Comparison of ENCODE assay signal across 8 cellular contexts in the genomic region with DNA sequence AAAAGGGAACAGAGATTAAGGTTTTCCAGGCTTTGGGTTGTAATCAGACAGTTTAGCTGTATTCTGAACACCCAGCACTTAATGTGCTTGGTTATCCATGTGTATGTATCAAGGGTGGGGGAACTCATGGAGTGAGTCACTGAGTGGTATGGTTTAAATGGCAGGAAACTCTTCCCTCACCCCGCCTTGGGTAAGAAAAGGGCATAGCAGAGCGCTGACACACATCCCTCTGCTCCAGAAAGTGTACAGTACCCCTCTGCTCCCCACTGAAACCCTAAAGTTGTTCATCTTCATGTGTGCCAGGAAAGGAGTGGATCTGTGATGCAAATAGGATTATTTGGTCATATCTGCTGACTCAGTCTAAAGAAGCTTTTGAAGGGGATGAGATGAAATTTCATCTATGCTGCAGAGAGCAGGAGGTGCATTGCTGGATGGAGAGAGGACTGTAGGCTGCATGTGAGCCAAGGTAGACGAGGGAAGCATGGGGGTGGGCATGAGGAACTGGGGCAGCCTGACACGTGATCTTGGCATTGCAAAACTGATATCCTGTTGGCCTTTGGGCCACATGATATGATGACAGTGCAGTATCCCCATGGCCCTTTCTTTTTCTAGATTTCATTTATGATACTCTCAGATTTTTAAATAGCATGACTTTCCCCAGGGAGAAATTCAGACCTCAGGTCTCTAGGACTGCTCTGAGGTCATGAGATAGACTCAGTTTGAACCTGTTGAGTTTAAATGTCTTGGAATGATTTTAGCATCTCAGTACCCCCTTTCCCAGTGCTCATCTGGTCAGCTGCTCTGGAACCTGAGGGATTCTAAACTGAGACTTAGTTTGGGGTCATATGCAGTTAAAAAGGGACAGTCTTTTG.
A peak's percentile ranks its signal among the peaks of the same experiment; 100 is the strongest.
DNase-seq lines count a peak whose midpoint lies in the region; ATAC-seq and TF ChIP-seq lines count a peak whose summit lies in the region.

No MANE protein-coding gene starts in this region.

- peak overlapping the region; percentile 95 for H3K27ac Mint-ChIP-seq in MCF 10A (ENCODE audit: low read depth, unreplicated experiment)
- peak overlapping the region; percentile 58 for H3K27ac Mint-ChIP-seq in type B pancreatic cell

- peaks cover 25% of the 10 kb centered on the region for H3K4me1 Mint-ChIP-seq in MCF 10A (ENCODE audit: insufficient read depth, unreplicated experiment)
- peaks cover 13% of the 10 kb centered on the region for H3K4me1 Mint-ChIP-seq in type B pancreatic cell (ENCODE audit: unreplicated experiment)

- TF ChIP-seq CTCF in MCF 10A (IDR thresholded peaks at IDR 0.05; ENCODE audit: unreplicated experiment): no peak
- no peak for TF ChIP-seq CTCF in breast epithelium (IDR thresholded peaks at IDR 0.05)
- no peak for TF ChIP-seq CTCF in left ventricle myocardium inferior (IDR thresholded peaks at IDR 0.05; ENCODE audit: borderline replicate concordance)
- no peak for TF ChIP-seq CTCF in type B pancreatic cell (conservative IDR thresholded peaks at IDR 0.05)
- no peak for TF ChIP-seq CTCF in WERI-Rb-1 (IDR thresholded peaks at IDR 0.05; ENCODE audit: low read depth, low read length)

- no peaks in the 10 kb centered on the region for H3K4me1 ChIP-seq in breast epithelium
- peaks cover 36% of the 10 kb centered on the region for H3K4me1 ChIP-seq in left ventricle myocardium inferior

- no peaks in the 10 kb centered on the region for H3K9me3 Mint-ChIP-seq in MCF 10A (ENCODE audit: unreplicated experiment)
- no peaks in the 10 kb centered on the region for H3K9me3 Mint-ChIP-seq in type B pancreatic cell

- H3K36me3 ChIP-seq in breast epithelium: no peaks in the 10 kb centered on the region
- H3K36me3 ChIP-seq in left ventricle myocardium inferior: no peaks in the 10 kb centered on the region
- H3K36me3 ChIP-seq in WERI-Rb-1: no peaks in the 10 kb centered on the region

- H3K9me3 ChIP-seq in breast epithelium (no peaks in the 10 kb centered on the region), left ventricle myocardium inferior (replicated peaks) (no peaks in the 10 kb centered on the region), WERI-Rb-1 (ENCODE audit: severe bottlenecking) (no peaks in the 10 kb centered on the region)

- CTCF ChIA-PET in MCF 10A (lab: Yijun Ruan, JAX): interaction anchor here (1.0 kb wide), 1 partner anchor 10 kb away, joined by 4 read pairs; no protein-coding TSS in a partner anchor

- POLR2A ChIA-PET in MCF 10A (lab: Yijun Ruan, JAX): interaction anchor here (0.5 to 3.6 kb wide), 13 partner anchors 17 to 134 kb away, joined by 3 to 18 read pairs (median 3); partner anchors contain the start of gene TMEM164

- peak; percentile 93 for DNase-seq in MCF 10A (ENCODE audit: unreplicated experiment)
- DNase-seq in breast epithelium (ENCODE audit: low spot score in 2 of 2): no peak
- DNase-seq in SK-MEL-5 (ENCODE audit: low read depth, low spot score): peak; percentile 23
- DNase-seq in left ventricle myocardium inferior: no peak
- DNase-seq in type B pancreatic cell (ENCODE audit: extremely low spot score, unreplicated experiment): no peak
- no peak for DNase-seq in WERI-Rb-1
- no peak for DNase-seq in HUDEP-2 (lab: John Stamatoyannopoulos, UW; ENCODE audit: unreplicated experiment in 76 of 76)

- H3K27ac ChIP-seq in breast epithelium (no peak overlapping the region), left ventricle myocardium inferior (replicated peaks) (peak overlapping the region; percentile 16), WERI-Rb-1 (no peak overlapping the region)

- TF ChIP-seq POLR2A in breast epithelium (IDR thresholded peaks at IDR 0.05): no peak

- no peak overlapping the region for H3K4me3 ChIP-seq in breast epithelium
- H3K4me3 ChIP-seq in left ventricle myocardium inferior: no peak overlapping the region
- H3K4me3 ChIP-seq in WERI-Rb-1 (ENCODE audit: low read depth, low read length): no peak overlapping the region

- in situ Hi-C loops in SK-MEL-5 (cut with HindIII; ENCODE audit: low pct_unique_long_range_greater_than_20kb, low sequenced_read_pairs): no loop called here

- no peak for ATAC-seq in GM18517 (IDR thresholded peaks at IDR 0.05; ENCODE audit: unreplicated experiment)

- H3K27me3 Mint-ChIP-seq in MCF 10A (ENCODE audit: insufficient read depth, unreplicated experiment) (peaks cover 31% of the 10 kb centered on the region), type B pancreatic cell (no peaks in the 10 kb centered on the region)

- H3K4me3 Mint-ChIP-seq in MCF 10A (ENCODE audit: unreplicated experiment): peak overlapping the region; percentile 66
- H3K4me3 Mint-ChIP-seq in type B pancreatic cell: no peak overlapping the region

- H3K36me3 Mint-ChIP-seq in MCF 10A (ENCODE audit: insufficient read depth, unreplicated experiment) (no peaks in the 10 kb centered on the region), type B pancreatic cell (peaks cover 13% of the 10 kb centered on the region)

- intact Hi-C loops in MCF 10A (cut with micrococcal nuclease) (loop anchor here (2.0 to 5.0 kb wide), 2 partner anchors 61 to 175 kb away; no protein-coding TSS in a partner anchor), breast epithelium (cut with DNase I; ENCODE audit: low total_unique reads) (no loop called here), left ventricle myocardium inferior (cut with micrococcal nuclease) (no loop called here)

- H3K27me3 ChIP-seq in breast epithelium (peaks cover 0 to 30% of the 10 kb centered on the region in 2 donors), left ventricle myocardium inferior (ENCODE audit: low read depth) (no peaks in the 10 kb centered on the region), WERI-Rb-1 (ENCODE audit: insufficient read depth, low read depth, severe bottlenecking) (no peaks in the 10 kb centered on the region)

- BruUV-seq in MCF 10A (replicated peaks; lab: Mats Ljungman, UMichigan): TSS peak; percentile 79

Comparison
In these comparisons a context has a peak if more than half of its experiments do, and no peak if none do; other contexts are left out.
1. DNase-seq: peak in MCF 10A (single experiment) and SK-MEL-5 (single experiment); none in breast epithelium (0 of 2), left ventricle myocardium inferior (single experiment), type B pancreatic cell (single experiment), WERI-Rb-1 (single experiment) and HUDEP-2 (0 of 76).